ENCODE assay signal across 1 cellular context in genomic region chr1:179293340-179294327, GRCh38.
TF ChIP-seq lines count a peak whose summit lies in the region.

Gene SOAT1, plus strand, starts transcription at chr1:179293797. Its CDS starts 8,888 bp downstream, at chr1:179302685.

TF ChIP-seq in HepG2, 621 proteins besides CTCF, POLR2A, EP300 and RAD21 (continued from another document and continues in another):
- TF ChIP-seq, protein P1, sequence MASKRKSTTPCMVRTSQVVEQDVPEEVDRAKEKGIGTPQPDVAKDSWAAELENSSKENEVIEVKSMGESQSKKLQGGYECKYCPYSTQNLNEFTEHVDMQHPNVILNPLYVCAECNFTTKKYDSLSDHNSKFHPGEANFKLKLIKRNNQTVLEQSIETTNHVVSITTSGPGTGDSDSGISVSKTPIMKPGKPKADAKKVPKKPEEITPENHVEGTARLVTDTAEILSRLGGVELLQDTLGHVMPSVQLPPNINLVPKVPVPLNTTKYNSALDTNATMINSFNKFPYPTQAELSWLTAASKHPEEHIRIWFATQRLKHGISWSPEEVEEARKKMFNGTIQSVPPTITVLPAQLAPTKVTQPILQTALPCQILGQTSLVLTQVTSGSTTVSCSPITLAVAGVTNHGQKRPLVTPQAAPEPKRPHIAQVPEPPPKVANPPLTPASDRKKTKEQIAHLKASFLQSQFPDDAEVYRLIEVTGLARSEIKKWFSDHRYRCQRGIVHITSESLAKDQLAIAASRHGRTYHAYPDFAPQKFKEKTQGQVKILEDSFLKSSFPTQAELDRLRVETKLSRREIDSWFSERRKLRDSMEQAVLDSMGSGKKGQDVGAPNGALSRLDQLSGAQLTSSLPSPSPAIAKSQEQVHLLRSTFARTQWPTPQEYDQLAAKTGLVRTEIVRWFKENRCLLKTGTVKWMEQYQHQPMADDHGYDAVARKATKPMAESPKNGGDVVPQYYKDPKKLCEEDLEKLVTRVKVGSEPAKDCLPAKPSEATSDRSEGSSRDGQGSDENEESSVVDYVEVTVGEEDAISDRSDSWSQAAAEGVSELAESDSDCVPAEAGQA (IDR thresholded peaks at IDR 0.05; ENCODE audit: low read depth), result no peak
- TF ChIP-seq, protein P1 (CRISPR knock-in tag; IDR thresholded peaks at IDR 0.05; ENCODE audit: borderline replicate concordance), result no peak
- TF ChIP-seq ZNF841 (CRISPR knock-in tag; IDR thresholded peaks at IDR 0.05; ENCODE audit: borderline replicate concordance), result no peak
- no peak for TF ChIP-seq FOXJ3 (CRISPR knock-in tag; IDR thresholded peaks at IDR 0.05; ENCODE audit: borderline replicate concordance)
- peak; percentile 87 for TF ChIP-seq ZSCAN29 (CRISPR knock-in tag; conservative IDR thresholded peaks at IDR 0.05)
- no peak for TF ChIP-seq HHEX (CRISPR knock-in tag; IDR thresholded peaks at IDR 0.05)
- TF ChIP-seq ZNF776 (CRISPR knock-in tag; IDR thresholded peaks at IDR 0.05), result no peak; the same call in 1 of the 2 replicates
- no peak for TF ChIP-seq TRIM22 (IDR thresholded peaks at IDR 0.05)
- TF ChIP-seq KLF6 (CRISPR knock-in tag; IDR thresholded peaks at IDR 0.05), result peak; percentile 21; the same call in 1 of the 2 replicates
- TF ChIP-seq ZNF83 (CRISPR knock-in tag; IDR thresholded peaks at IDR 0.05; ENCODE audit: borderline replicate concordance), result no peak
- no peak for TF ChIP-seq TOPORS (CRISPR knock-in tag; IDR thresholded peaks at IDR 0.05)
- no peak; the same call in 1 of the 2 replicates for TF ChIP-seq KDM4B (CRISPR knock-in tag; IDR thresholded peaks at IDR 0.05)
- TF ChIP-seq AKAP8 (CRISPR knock-in tag; IDR thresholded peaks at IDR 0.05), result peak; percentile 63; the same call in 1 of the 2 replicates
- TF ChIP-seq ELF1 (CRISPR knock-in tag; IDR thresholded peaks at IDR 0.05), result peak; percentile 39; the same call in 1 of the 2 replicates
- TF ChIP-seq, protein P2, sequence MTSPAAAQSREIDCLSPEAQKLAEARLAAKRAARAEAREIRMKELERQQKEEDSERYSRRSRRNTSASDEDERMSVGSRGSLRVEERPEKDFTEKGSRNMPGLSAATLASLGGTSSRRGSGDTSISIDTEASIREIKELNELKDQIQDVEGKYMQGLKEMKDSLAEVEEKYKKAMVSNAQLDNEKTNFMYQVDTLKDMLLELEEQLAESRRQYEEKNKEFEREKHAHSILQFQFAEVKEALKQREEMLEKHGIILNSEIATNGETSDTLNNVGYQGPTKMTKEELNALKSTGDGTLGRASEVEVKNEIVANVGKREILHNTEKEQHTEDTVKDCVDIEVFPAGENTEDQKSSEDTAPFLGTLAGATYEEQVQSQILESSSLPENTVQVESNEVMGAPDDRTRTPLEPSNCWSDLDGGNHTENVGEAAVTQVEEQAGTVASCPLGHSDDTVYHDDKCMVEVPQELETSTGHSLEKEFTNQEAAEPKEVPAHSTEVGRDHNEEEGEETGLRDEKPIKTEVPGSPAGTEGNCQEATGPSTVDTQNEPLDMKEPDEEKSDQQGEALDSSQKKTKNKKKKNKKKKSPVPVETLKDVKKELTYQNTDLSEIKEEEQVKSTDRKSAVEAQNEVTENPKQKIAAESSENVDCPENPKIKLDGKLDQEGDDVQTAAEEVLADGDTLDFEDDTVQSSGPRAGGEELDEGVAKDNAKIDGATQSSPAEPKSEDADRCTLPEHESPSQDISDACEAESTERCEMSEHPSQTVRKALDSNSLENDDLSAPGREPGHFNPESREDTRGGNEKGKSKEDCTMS (CRISPR knock-in tag; conservative IDR thresholded peaks at IDR 0.05), result no peak
- TF ChIP-seq ZNF713 (CRISPR knock-in tag; IDR thresholded peaks at IDR 0.05), result no peak
- no peak for TF ChIP-seq AKNA (CRISPR knock-in tag; IDR thresholded peaks at IDR 0.05; ENCODE audit: borderline replicate concordance)
- no peak for TF ChIP-seq ZNF207 (IDR thresholded peaks at IDR 0.05; ENCODE audit: borderline replicate concordance)
- peak; percentile 55; the same call in 1 of the 2 replicates for TF ChIP-seq WIZ (CRISPR knock-in tag; IDR thresholded peaks at IDR 0.05)
- no peak for TF ChIP-seq ZIK1 (CRISPR knock-in tag; IDR thresholded peaks at IDR 0.05; ENCODE audit: borderline replicate concordance, low read depth)
- TF ChIP-seq NR2F1 (CRISPR knock-in tag; IDR thresholded peaks at IDR 0.05), result no peak
- TF ChIP-seq SRSF9 (IDR thresholded peaks at IDR 0.05; ENCODE audit: borderline replicate concordance, insufficient read depth, low read depth, low read length, poor library complexity, severe bottlenecking), result no peak
- TF ChIP-seq ZBTB8A (CRISPR knock-in tag; IDR thresholded peaks at IDR 0.05; ENCODE audit: borderline replicate concordance, low read depth), result peak; percentile 100
- TF ChIP-seq ZNF737 (CRISPR knock-in tag; IDR thresholded peaks at IDR 0.05; ENCODE audit: borderline replicate concordance), result no peak
- TF ChIP-seq, protein P3, sequence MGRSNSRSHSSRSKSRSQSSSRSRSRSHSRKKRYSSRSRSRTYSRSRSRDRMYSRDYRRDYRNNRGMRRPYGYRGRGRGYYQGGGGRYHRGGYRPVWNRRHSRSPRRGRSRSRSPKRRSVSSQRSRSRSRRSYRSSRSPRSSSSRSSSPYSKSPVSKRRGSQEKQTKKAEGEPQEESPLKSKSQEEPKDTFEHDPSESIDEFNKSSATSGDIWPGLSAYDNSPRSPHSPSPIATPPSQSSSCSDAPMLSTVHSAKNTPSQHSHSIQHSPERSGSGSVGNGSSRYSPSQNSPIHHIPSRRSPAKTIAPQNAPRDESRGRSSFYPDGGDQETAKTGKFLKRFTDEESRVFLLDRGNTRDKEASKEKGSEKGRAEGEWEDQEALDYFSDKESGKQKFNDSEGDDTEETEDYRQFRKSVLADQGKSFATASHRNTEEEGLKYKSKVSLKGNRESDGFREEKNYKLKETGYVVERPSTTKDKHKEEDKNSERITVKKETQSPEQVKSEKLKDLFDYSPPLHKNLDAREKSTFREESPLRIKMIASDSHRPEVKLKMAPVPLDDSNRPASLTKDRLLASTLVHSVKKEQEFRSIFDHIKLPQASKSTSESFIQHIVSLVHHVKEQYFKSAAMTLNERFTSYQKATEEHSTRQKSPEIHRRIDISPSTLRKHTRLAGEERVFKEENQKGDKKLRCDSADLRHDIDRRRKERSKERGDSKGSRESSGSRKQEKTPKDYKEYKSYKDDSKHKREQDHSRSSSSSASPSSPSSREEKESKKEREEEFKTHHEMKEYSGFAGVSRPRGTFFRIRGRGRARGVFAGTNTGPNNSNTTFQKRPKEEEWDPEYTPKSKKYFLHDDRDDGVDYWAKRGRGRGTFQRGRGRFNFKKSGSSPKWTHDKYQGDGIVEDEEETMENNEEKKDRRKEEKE (IDR thresholded peaks at IDR 0.05), result no peak
- no peak for TF ChIP-seq SRSF4 (IDR thresholded peaks at IDR 0.05; ENCODE audit: low read depth, low read length, poor library complexity, severe bottlenecking)
- no peak for TF ChIP-seq NAIF1 (CRISPR knock-in tag; IDR thresholded peaks at IDR 0.05; ENCODE audit: borderline replicate concordance)
- TF ChIP-seq NFKBIZ (CRISPR knock-in tag; IDR thresholded peaks at IDR 0.05), result no peak
- no peak for TF ChIP-seq ZKSCAN5 (CRISPR knock-in tag; IDR thresholded peaks at IDR 0.05)
- TF ChIP-seq SNAI1 (CRISPR knock-in tag; IDR thresholded peaks at IDR 0.05; ENCODE audit: borderline replicate concordance), result no peak
- TF ChIP-seq ZNF30 (CRISPR knock-in tag; IDR thresholded peaks at IDR 0.05), result no peak
- no peak; the same call in 1 of the 2 replicates for TF ChIP-seq THYN1 (CRISPR knock-in tag; IDR thresholded peaks at IDR 0.05; ENCODE audit: borderline replicate concordance, low read depth)
- TF ChIP-seq FOSL2 (CRISPR knock-in tag; IDR thresholded peaks at IDR 0.05), result no peak; the same call in none of the 2 replicates
- peak; percentile 33; the same call in 1 of the 2 replicates for TF ChIP-seq REL (CRISPR knock-in tag; conservative IDR thresholded peaks at IDR 0.05)
- peak; percentile 78; the same call in 1 of the 2 replicates for TF ChIP-seq ZSCAN25 (CRISPR knock-in tag; IDR thresholded peaks at IDR 0.05)
- TF ChIP-seq, protein P4, sequence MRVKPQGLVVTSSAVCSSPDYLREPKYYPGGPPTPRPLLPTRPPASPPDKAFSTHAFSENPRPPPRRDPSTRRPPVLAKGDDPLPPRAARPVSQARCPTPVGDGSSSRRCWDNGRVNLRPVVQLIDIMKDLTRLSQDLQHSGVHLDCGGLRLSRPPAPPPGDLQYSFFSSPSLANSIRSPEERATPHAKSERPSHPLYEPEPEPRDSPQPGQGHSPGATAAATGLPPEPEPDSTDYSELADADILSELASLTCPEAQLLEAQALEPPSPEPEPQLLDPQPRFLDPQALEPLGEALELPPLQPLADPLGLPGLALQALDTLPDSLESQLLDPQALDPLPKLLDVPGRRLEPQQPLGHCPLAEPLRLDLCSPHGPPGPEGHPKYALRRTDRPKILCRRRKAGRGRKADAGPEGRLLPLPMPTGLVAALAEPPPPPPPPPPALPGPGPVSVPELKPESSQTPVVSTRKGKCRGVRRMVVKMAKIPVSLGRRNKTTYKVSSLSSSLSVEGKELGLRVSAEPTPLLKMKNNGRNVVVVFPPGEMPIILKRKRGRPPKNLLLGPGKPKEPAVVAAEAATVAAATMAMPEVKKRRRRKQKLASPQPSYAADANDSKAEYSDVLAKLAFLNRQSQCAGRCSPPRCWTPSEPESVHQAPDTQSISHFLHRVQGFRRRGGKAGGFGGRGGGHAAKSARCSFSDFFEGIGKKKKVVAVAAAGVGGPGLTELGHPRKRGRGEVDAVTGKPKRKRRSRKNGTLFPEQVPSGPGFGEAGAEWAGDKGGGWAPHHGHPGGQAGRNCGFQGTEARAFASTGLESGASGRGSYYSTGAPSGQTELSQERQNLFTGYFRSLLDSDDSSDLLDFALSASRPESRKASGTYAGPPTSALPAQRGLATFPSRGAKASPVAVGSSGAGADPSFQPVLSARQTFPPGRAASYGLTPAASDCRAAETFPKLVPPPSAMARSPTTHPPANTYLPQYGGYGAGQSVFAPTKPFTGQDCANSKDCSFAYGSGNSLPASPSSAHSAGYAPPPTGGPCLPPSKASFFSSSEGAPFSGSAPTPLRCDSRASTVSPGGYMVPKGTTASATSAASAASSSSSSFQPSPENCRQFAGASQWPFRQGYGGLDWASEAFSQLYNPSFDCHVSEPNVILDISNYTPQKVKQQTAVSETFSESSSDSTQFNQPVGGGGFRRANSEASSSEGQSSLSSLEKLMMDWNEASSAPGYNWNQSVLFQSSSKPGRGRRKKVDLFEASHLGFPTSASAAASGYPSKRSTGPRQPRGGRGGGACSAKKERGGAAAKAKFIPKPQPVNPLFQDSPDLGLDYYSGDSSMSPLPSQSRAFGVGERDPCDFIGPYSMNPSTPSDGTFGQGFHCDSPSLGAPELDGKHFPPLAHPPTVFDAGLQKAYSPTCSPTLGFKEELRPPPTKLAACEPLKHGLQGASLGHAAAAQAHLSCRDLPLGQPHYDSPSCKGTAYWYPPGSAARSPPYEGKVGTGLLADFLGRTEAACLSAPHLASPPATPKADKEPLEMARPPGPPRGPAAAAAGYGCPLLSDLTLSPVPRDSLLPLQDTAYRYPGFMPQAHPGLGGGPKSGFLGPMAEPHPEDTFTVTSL (CRISPR knock-in tag; IDR thresholded peaks at IDR 0.05; ENCODE audit: borderline replicate concordance), result peak; percentile 53
- TF ChIP-seq ZBTB21 (CRISPR knock-in tag; IDR thresholded peaks at IDR 0.05), result peak; percentile 18; the same call in 1 of the 2 replicates
